Comparison of ENCODE assay signal across 23 cellular contexts in genomic region chr4:186859420-186859819, GRCh38.
"Had no signal": no experiment of that assay in that cellular context is flagged by ENCODE, and none has a peak within 500 bp of the region (broad histone marks: within the 10 kb centered on the region; RNA-seq: fewer than 3 reads in every experiment).

No MANE protein-coding gene starts in this region.

- H3K27me3 ChIP-seq: MG63 had no signal

- H3K4me3 ChIP-seq: MG63 had no signal

- ATAC-seq: Panc1, PC-3 had no signal

- DNase-seq: Karpas-422, KG1, MG63, NCI-H1092, NCI-H1105 treated with DMSO at 0.1 percent for 48 hours, NCI-H1417 treated with DMSO at 0.1 percent for 48 hours, NCI-H146, NCI-H1694 treated with DMSO at 0.1 percent for 48 hours, NCI-H1930, NCI-H2081, NCI-H2107, NCI-H226, NCI-H446, NCI-H510A, NCI-H524 treated with DMSO at 0.1 percent for 48 hours, NCI-H69, NCI-H774, PC-3, SHP77, SK-N-SH, SW 1271 had no signal

- H3K36me3 ChIP-seq: MG63 had no signal

- H3K9me2 ChIP-seq: SK-N-SH had no signal

- H3K9ac ChIP-seq: SK-N-SH had no signal

- H3K9me3 ChIP-seq: MG63, SK-N-SH had no signal

- H3K4me2 ChIP-seq: SK-N-SH had no signal

- H3K27ac ChIP-seq: RWPE1 had no signal
